Comparison of ENCODE assay signal across 28 cellular contexts in genomic region chr1:30011970-30012369, GRCh38.
"Had no signal": no experiment of that assay in that cellular context is flagged by ENCODE, and none has a peak within 500 bp of the region (broad histone marks: within the 10 kb centered on the region; RNA-seq: fewer than 3 reads in every experiment).

No MANE protein-coding gene starts in this region.

- DNase-seq: hypothalamus; immature natural killer cell; kidney; left colon; left lung; lower lobe of right lung; mammary epithelial cell; mesenchymal stem cell; natural killer cell; occipital lobe; ovary; retina; right cardiac atrium; stimulated activated CD4-positive, alpha-beta T cell treated with anti-CD3 and anti-CD28 coated beads, Interleukin-12 subunit alpha, Interleukin-12 subunit beta, amount 100 ng/mL, for 4 hours; stimulated activated CD4-positive, alpha-beta T cell treated with anti-CD3 and anti-CD28 coated beads, Interleukin-15, amount 100 ng/mL, for 24 hours; stimulated activated CD4-positive, alpha-beta T cell treated with anti-CD3 and anti-CD28 coated beads, Interleukin-2, amount 100 ng/mL, for 24 hours; stimulated activated CD4-positive, alpha-beta T cell treated with anti-CD3 and anti-CD28 coated beads, Interleukin-4, amount 100 ng/mL, for 1 hour; stimulated activated naive B cell treated with anti-CD40 and anti-IgM and Interleukin-4, amounts not matched to agents 10 μg/mL and 1 μg/mL and 100 μg/mL, for 72 hours; stimulated activated naive CD8-positive, alpha-beta T cell treated with anti-CD3 and anti-CD28 coated beads, Interleukin-15, Interleukin-2, amounts not matched to agents 100 U/mL and 50 U/mL, for 24 hours; stomach; testis; thyroid gland; transverse colon; upper lobe of left lung had no signal

- H3K4me1 ChIP-seq: left lung, lower lobe of right lung, stomach, testis, thyroid gland, transverse colon, vagina had no signal

- H3K27me3 ChIP-seq: neutrophil, ovary, testis, thyroid gland, transverse colon, upper lobe of left lung, vagina had no signal

- H3K9me3 ChIP-seq: left lung, lower lobe of right lung, neutrophil, ovary, stomach, testis, thyroid gland, transverse colon, upper lobe of left lung, vagina had no signal

- ATAC-seq: left colon; left lung; lower lobe of right lung; natural killer cell; right cardiac atrium; sciatic nerve; stimulated activated naive B cell treated with anti-CD40 and anti-IgM and Interleukin-4, amounts not matched to agents 10 μg/mL and 1 μg/mL and 100 μg/mL, for 72 hours; stimulated activated naive CD8-positive, alpha-beta T cell treated with anti-CD3 and anti-CD28 coated beads, Interleukin-15, Interleukin-2, amounts not matched to agents 100 U/mL and 50 U/mL, for 24 hours had no signal

- H3K36me3 ChIP-seq: left lung, lower lobe of right lung, neutrophil, ovary, stomach, thyroid gland, transverse colon, upper lobe of left lung, vagina had no signal

- H3K27ac ChIP-seq: left lung, lower lobe of right lung, neutrophil, ovary, skin epidermis, stomach, testis, thyroid gland, transverse colon, upper lobe of left lung, vagina had no signal

- H3K4me3 ChIP-seq: left lung, lower lobe of right lung, ovary, skin epidermis, stomach, testis, thyroid gland, transverse colon, upper lobe of left lung, vagina had no signal
